1 cellular context compared by ENCODE assay signal in the genomic region with DNA sequence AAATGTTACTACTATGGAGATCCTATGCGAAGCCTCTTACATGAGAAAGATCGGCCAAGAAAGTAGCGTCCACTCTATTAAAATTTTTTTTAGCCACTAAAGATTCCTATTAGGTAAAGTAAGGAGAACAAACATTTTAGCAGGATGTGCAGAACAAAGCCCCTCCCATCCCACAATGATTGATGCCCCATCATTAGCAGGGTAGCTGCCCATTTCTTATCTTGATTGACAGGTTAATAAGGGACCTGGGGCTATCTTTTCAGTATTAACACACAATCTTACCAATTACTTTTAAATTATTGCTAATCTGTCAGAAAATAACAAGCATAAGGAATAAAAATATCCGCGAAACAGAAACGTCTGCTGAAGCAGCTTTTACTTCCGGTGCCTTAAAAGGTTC.
TF ChIP-seq lines count a peak whose summit lies in the region.

No MANE protein-coding gene starts in this region.

TF ChIP-seq in neural cell, 6 proteins besides CTCF, POLR2A, EP300 and RAD21 (continued from another document):
- TF ChIP-seq, protein P1, sequence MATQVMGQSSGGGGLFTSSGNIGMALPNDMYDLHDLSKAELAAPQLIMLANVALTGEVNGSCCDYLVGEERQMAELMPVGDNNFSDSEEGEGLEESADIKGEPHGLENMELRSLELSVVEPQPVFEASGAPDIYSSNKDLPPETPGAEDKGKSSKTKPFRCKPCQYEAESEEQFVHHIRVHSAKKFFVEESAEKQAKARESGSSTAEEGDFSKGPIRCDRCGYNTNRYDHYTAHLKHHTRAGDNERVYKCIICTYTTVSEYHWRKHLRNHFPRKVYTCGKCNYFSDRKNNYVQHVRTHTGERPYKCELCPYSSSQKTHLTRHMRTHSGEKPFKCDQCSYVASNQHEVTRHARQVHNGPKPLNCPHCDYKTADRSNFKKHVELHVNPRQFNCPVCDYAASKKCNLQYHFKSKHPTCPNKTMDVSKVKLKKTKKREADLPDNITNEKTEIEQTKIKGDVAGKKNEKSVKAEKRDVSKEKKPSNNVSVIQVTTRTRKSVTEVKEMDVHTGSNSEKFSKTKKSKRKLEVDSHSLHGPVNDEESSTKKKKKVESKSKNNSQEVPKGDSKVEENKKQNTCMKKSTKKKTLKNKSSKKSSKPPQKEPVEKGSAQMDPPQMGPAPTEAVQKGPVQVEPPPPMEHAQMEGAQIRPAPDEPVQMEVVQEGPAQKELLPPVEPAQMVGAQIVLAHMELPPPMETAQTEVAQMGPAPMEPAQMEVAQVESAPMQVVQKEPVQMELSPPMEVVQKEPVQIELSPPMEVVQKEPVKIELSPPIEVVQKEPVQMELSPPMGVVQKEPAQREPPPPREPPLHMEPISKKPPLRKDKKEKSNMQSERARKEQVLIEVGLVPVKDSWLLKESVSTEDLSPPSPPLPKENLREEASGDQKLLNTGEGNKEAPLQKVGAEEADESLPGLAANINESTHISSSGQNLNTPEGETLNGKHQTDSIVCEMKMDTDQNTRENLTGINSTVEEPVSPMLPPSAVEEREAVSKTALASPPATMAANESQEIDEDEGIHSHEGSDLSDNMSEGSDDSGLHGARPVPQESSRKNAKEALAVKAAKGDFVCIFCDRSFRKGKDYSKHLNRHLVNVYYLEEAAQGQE (IDR thresholded peaks at IDR 0.05; ENCODE audit: borderline replicate concordance), result no peak
- no peak for TF ChIP-seq EZH2 (IDR thresholded peaks at IDR 0.05; ENCODE audit: borderline replicate concordance, insufficient read depth, low read length, poor library complexity, severe bottlenecking)
